Comparison of ENCODE assay signal across 9 cellular contexts in genomic region chr6:52976591-52977035, GRCh38. TPM values are rescaled to one million over a fixed set of nuclear protein-coding genes. Genes with fewer than 3 reads are reported as not detected.
DNase-seq lines count a peak whose midpoint lies in the region; ATAC-seq and TF ChIP-seq lines count a peak whose summit lies in the region.
"Had no signal": no experiment of that assay in that cellular context is flagged by ENCODE, and none has a peak within 500 bp of the region (broad histone marks: within the 10 kb centered on the region; RNA-seq: fewer than 3 reads in every experiment).

No MANE protein-coding gene starts in this region.

- peak overlapping the region; percentile 87 for H3K27ac Mint-ChIP-seq in activated naive CD4-positive, alpha-beta T cell treated with anti-CD3 and anti-CD28 coated beads, Interleukin-2, amount 50 U/mL, for 24 hours
- peak overlapping the region; percentile 85 for H3K27ac Mint-ChIP-seq in activated naive CD8-positive, alpha-beta T cell treated with anti-CD3 and anti-CD28 coated beads for 36 hours
- H3K27ac Mint-ChIP-seq: CD8-positive, alpha-beta memory T cell had no signal

- H3K27me3 ChIP-seq in upper lobe of left lung: no peaks in the 10 kb centered on the region

- peaks cover 6% of the 10 kb centered on the region for H3K27me3 Mint-ChIP-seq in activated naive CD4-positive, alpha-beta T cell treated with anti-CD3 and anti-CD28 coated beads, Interleukin-2, amount 50 U/mL, for 24 hours
- H3K27me3 Mint-ChIP-seq in activated naive CD8-positive, alpha-beta T cell treated with anti-CD3 and anti-CD28 coated beads for 36 hours: peaks cover 40% of the 10 kb centered on the region

- H3K27ac ChIP-seq in upper lobe of left lung: peak overlapping the region in 1 of 4 donors; percentile 23

- H3K4me1 Mint-ChIP-seq in activated naive CD4-positive, alpha-beta T cell treated with anti-CD3 and anti-CD28 coated beads, Interleukin-2, amount 50 U/mL, for 24 hours: peaks cover 12% of the 10 kb centered on the region
- peaks cover 28% of the 10 kb centered on the region for H3K4me1 Mint-ChIP-seq in activated naive CD8-positive, alpha-beta T cell treated with anti-CD3 and anti-CD28 coated beads for 36 hours
- H3K4me1 Mint-ChIP-seq: CD8-positive, alpha-beta memory T cell had no signal

- H3K36me3 Mint-ChIP-seq in activated naive CD4-positive, alpha-beta T cell treated with anti-CD3 and anti-CD28 coated beads, Interleukin-2, amount 50 U/mL, for 24 hours: no peaks in the 10 kb centered on the region
- H3K36me3 Mint-ChIP-seq in activated naive CD8-positive, alpha-beta T cell treated with anti-CD3 and anti-CD28 coated beads for 36 hours: peaks cover 5% of the 10 kb centered on the region
- H3K36me3 Mint-ChIP-seq: CD8-positive, alpha-beta memory T cell had no signal

- H3K9me3 ChIP-seq in upper lobe of left lung: no peaks in the 10 kb centered on the region

- H3K9me3 Mint-ChIP-seq in activated naive CD4-positive, alpha-beta T cell treated with anti-CD3 and anti-CD28 coated beads, Interleukin-2, amount 50 U/mL, for 24 hours: no peaks in the 10 kb centered on the region
- H3K9me3 Mint-ChIP-seq in activated naive CD8-positive, alpha-beta T cell treated with anti-CD3 and anti-CD28 coated beads for 36 hours: no peaks in the 10 kb centered on the region
- H3K9me3 Mint-ChIP-seq: CD8-positive, alpha-beta memory T cell had no signal

- H3K36me3 ChIP-seq in upper lobe of left lung: no peaks in the 10 kb centered on the region

- ATAC-seq in HG03175 (IDR thresholded peaks at IDR 0.05; ENCODE audit: unreplicated experiment): peak; percentile 84
- peak; percentile 60 to 65 for ATAC-seq in upper lobe of left lung (ENCODE audit: low FRiP score in 2 of 2)

- 48 to 56% methylated on average over 3 of the region's 3 CpGs for WGBS in upper lobe of left lung, 2 donors

- no peak for TF ChIP-seq CTCF in upper lobe of left lung (IDR thresholded peaks at IDR 0.05)

- peak overlapping the region; percentile 63 for H3K4me3 Mint-ChIP-seq in activated naive CD4-positive, alpha-beta T cell treated with anti-CD3 and anti-CD28 coated beads, Interleukin-2, amount 50 U/mL, for 24 hours
- no peak overlapping the region for H3K4me3 Mint-ChIP-seq in activated naive CD8-positive, alpha-beta T cell treated with anti-CD3 and anti-CD28 coated beads for 36 hours
- H3K4me3 Mint-ChIP-seq: CD8-positive, alpha-beta memory T cell had no signal

- no peak overlapping the region for H3K4me3 ChIP-seq in upper lobe of left lung

- peaks cover 0 to 15% (median 0%) of the 10 kb centered on the region in 4 donors for H3K4me1 ChIP-seq in upper lobe of left lung

- no peak for DNase-seq in activated naive CD4-positive, alpha-beta T cell treated with anti-CD3 and anti-CD28 coated beads, Interleukin-2, amount 50 U/mL, for 16 hours
- peak; percentile 37 for DNase-seq in activated naive CD8-positive, alpha-beta T cell treated with anti-CD3 and anti-CD28 coated beads for 36 hours
- DNase-seq in upper lobe of left lung: peak in 1 of 2 donors; percentile 60
- DNase-seq in AG20443 (ENCODE audit: low spot score): no peak
- DNase-seq in activated CD8-positive, alpha-beta memory T cell treated with anti-CD3 and anti-CD28 coated beads for 24 hours: no peak
- no peak for DNase-seq in NCI-H1436 treated with DMSO at 0.1 percent for 48 hours (lab: John Stamatoyannopoulos, UW)
- DNase-seq: CD8-positive, alpha-beta memory T cell had no signal

- TF ChIP-seq EP300 in upper lobe of left lung (IDR thresholded peaks at IDR 0.05): no peak

- TF ChIP-seq POLR2A in upper lobe of left lung (IDR thresholded peaks at IDR 0.05): no peak

RNA-seq across cellular contexts. Expression of gene GSTA4, which starts 18.5 kb away (rescaled TPM):
- 1 to 10 TPM; 8.4 to 8.5 TPM for total RNA-seq in activated naive CD8-positive, alpha-beta T cell treated with anti-CD3 and anti-CD28 coated beads for 36 hours
- 100 to 1,000 TPM in 2 of 6 donors, 10 to 100 TPM in 4; 29.0 to 151 (median 80.8) TPM for total RNA-seq in upper lobe of left lung
